ENCODE assay signal across 1 cellular context in genomic region chr1:23166854-23167253, GRCh38.
TF ChIP-seq lines count a peak whose summit lies in the region.

No MANE protein-coding gene starts in this region.

TF ChIP-seq in endothelial cell of umbilical vein, 7 proteins besides CTCF, POLR2A, EP300 and RAD21 (continued from another document):
- no peak for TF ChIP-seq MAX (IDR thresholded peaks at IDR 0.05; ENCODE audit: insufficient read depth, insufficient read length)
- TF ChIP-seq MYC (IDR thresholded peaks at IDR 0.05; ENCODE audit: low read depth, low read length): no peak
- no peak for TF ChIP-seq POLR2AphosphoS5 (IDR thresholded peaks at IDR 0.05; ENCODE audit: insufficient read depth, low read depth, low read length)
- no peak for TF ChIP-seq GATA2 (IDR thresholded peaks at IDR 0.05; ENCODE audit: insufficient read depth, insufficient read length, low read depth, low read length)
- TF ChIP-seq JUN (IDR thresholded peaks at IDR 0.05; ENCODE audit: borderline replicate concordance, insufficient read depth, insufficient read length, low read depth): no peak
- no peak for TF ChIP-seq FOS (IDR thresholded peaks at IDR 0.05; ENCODE audit: borderline replicate concordance, insufficient read depth, low read length)
